In the genomic region with DNA sequence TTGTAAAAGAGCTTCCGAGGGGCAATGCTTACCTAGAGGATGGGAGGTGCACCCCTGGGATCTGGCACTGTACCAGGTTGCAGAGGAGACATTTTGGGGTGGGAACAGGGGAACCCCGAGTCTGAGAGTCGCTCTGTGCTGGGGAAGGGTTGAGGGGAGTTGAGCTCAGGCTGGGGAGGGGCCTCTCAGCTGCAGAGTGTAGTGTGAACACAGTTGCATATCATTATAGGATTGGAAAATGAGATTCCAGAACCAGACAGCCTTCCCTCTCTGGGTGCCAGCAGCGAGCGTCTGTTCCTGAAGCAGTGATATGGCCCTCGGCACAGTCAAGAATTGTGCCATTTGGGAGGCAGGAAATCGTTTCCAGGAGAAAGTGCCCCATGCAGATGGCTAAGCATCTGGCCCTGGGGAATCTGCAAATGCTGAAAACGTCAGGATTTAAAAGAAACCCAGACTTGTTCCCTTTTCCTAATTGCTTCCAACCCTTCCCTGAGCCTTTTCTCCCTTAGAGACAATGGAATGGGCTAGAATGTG, we compare ENCODE assay signal across 21 cellular contexts.
A peak's percentile ranks its signal among the peaks of the same experiment; 100 is the strongest.
DNase-seq lines count a peak whose midpoint lies in the region; ATAC-seq lines count a peak whose summit lies in the region.
"Had no signal": no experiment of that assay in that cellular context is flagged by ENCODE, and none has a peak within 500 bp of the region (broad histone marks: within the 10 kb centered on the region; RNA-seq: fewer than 3 reads in every experiment).

No MANE protein-coding gene starts in this region.

- ATAC-seq in GM21619 (IDR thresholded peaks at IDR 0.05; ENCODE audit: unreplicated experiment): no peak
- ATAC-seq: left colon had no signal

- DNase-seq in NCI-H1694 treated with DMSO at 0.1 percent for 48 hours (lab: John Stamatoyannopoulos, UW): peak; percentile 87
- DNase-seq in cerebellar cortex (ENCODE audit: low spot score): peak; percentile 91
- DNase-seq in middle frontal gyrus (ENCODE audit: extremely low spot score, low spot score): peak; percentile 24
- DNase-seq in NCI-H1417 (lab: John Stamatoyannopoulos, UW): no peak
- DNase-seq in NCI-H446 treated with DMSO at 0.1 percent for 48 hours (lab: John Stamatoyannopoulos, UW): no peak
- no peak for DNase-seq in ecto neural progenitor cell (ENCODE audit: low spot score)
- DNase-seq: activated CD4-positive, alpha-beta memory T cell treated with anti-CD3 and anti-CD28 coated beads, Interleukin-2, amount 10 ng/mL, durations not matched to agents 7 days and 5 days; activated CD8-positive, alpha-beta memory T cell treated with anti-CD3 and anti-CD28 coated beads, Interleukin-2, amount 50 U/mL, for 4 hours; activated naive CD4-positive, alpha-beta T cell treated with Interleukin-2 at 50 U/mL for 16 hours; DMS53; GM23248; left colon; mammary epithelial cell; NCI-H526; nephron progenitor cell; NK-92 treated with Interleukin-12 subunit alpha and Interleukin-12 subunit beta, amount 100 ng/mL, for 24 hours; ovary; Right ventricle myocardium superior; T-helper 9 cell; thyroid gland had no signal

Comparison
In these comparisons a context has a peak if more than half of its experiments do, and no peak if none do; other contexts are left out.
1. DNase-seq: peak in NCI-H1694 treated with DMSO at 0.1 percent for 48 hours (single experiment), cerebellar cortex (single experiment) and middle frontal gyrus (single experiment); none in NCI-H1417 (0 of 3), NCI-H446 treated with DMSO at 0.1 percent for 48 hours (single experiment) and ecto neural progenitor cell (single experiment).